ENCODE assay signal across 14 cellular contexts in the genomic region with DNA sequence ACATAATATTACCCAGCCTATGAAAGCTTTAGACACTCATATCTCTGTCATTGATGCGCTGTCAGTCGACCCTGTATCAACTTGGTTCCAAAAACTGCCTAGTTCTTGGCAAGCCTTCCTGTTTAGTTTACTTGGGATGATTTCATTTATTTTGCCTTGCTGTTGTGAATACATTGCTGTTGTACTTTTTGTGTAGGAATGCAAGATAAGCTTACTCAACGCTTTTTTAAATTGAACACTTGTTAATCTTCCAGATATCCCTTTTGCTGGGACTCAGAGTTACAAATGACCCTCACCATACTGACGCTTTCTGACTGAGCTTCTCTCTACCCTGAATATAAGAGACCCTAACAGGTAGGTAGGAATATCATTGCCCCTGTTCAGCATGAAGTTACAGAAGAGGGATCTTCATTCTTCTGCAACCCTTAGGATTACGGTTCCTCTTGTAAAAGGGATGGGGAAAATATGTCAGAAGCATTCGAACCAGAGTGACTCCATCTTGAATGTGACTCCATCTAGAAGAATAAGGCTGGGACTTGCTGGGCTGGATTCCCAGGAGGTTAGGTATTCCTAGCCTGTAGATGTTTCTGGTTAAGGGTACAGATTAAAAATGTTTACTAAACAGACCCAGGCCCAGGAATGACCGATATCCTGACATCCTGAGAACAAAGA.
"Had no signal": no experiment of that assay in that cellular context is flagged by ENCODE, and none has a peak within 500 bp of the region (broad histone marks: within the 10 kb centered on the region; RNA-seq: fewer than 3 reads in every experiment).

No MANE protein-coding gene starts in this region.

- H3K4me1 ChIP-seq: body of pancreas had no signal

- DNase-seq: activated naive CD4-positive, alpha-beta T cell treated with anti-CD3 and anti-CD28 coated beads, Interleukin-2, amount 10 ng/mL, durations not matched to agents 7 days and 5 days; adrenal gland; body of pancreas; cerebellar nuclear complex; dorsolateral prefrontal cortex; foreskin melanocyte; mucosa of descending colon; nephron progenitor cell; retina; SIG-M5; T-helper 2 cell had no signal

- ATAC-seq: body of pancreas, mucosa of descending colon had no signal

- H3K27ac Mint-ChIP-seq: activated naive CD4-positive, alpha-beta T cell treated with anti-CD3 and anti-CD28 coated beads, Interleukin-2, amount 10 ng/mL, durations not matched to agents 7 days and 5 days; activated T-helper 2 cell treated with anti-CD3 and anti-CD28 coated beads, Interferon-gamma antibody, Interleukin-2, Interleukin-4, amounts not matched to agents 10 μg/mL and 5 μg/mL and 100 μg/mL, durations not matched to agents 14 hours and 24 hours and 36 hours; nephron progenitor cell had no signal

- H3K27me3 Mint-ChIP-seq: activated naive CD4-positive, alpha-beta T cell treated with anti-CD3 and anti-CD28 coated beads, Interleukin-2, amount 10 ng/mL, durations not matched to agents 7 days and 5 days had no signal

- H3K9me3 ChIP-seq: adrenal gland, body of pancreas, mucosa of descending colon had no signal

- H3K27me3 ChIP-seq: adrenal gland, body of pancreas, dorsolateral prefrontal cortex had no signal

- H3K4me3 ChIP-seq: adrenal gland, body of pancreas, dorsolateral prefrontal cortex, lung, mucosa of descending colon, smooth muscle cell had no signal

- H3K4me3 Mint-ChIP-seq: activated naive CD4-positive, alpha-beta T cell treated with anti-CD3 and anti-CD28 coated beads, Interleukin-2, amount 10 ng/mL, durations not matched to agents 7 days and 5 days; nephron progenitor cell had no signal

- H3K9me3 Mint-ChIP-seq: activated naive CD4-positive, alpha-beta T cell treated with anti-CD3 and anti-CD28 coated beads, Interleukin-2, amount 10 ng/mL, durations not matched to agents 7 days and 5 days; activated T-helper 2 cell treated with anti-CD3 and anti-CD28 coated beads, Interferon-gamma antibody, Interleukin-2, Interleukin-4, amounts not matched to agents 10 μg/mL and 5 μg/mL and 100 μg/mL, durations not matched to agents 14 hours and 24 hours and 36 hours had no signal

- H3K4me1 Mint-ChIP-seq: activated naive CD4-positive, alpha-beta T cell treated with anti-CD3 and anti-CD28 coated beads, Interleukin-2, amount 10 ng/mL, durations not matched to agents 7 days and 5 days; nephron progenitor cell had no signal

- H3K27ac ChIP-seq: body of pancreas had no signal

- H3K4me2 ChIP-seq: smooth muscle cell had no signal

- H3K36me3 ChIP-seq: adrenal gland had no signal
